Comparison of ENCODE assay signal across 1 cellular context in genomic region chr19:29658221-29658991, GRCh38.
TF ChIP-seq lines count a peak whose summit lies in the region.

No MANE protein-coding gene starts in this region.

TF ChIP-seq in IMR-90, 13 proteins besides CTCF, POLR2A, EP300 and RAD21:
- TF ChIP-seq BHLHE40 (IDR thresholded peaks at IDR 0.05; ENCODE audit: low read depth, low read length), result no peak
- no peak for TF ChIP-seq MAZ (IDR thresholded peaks at IDR 0.05; ENCODE audit: borderline replicate concordance, low read depth, low read length)
- TF ChIP-seq MAFK (IDR thresholded peaks at IDR 0.05; ENCODE audit: low read depth, low read length), result no peak
- TF ChIP-seq SMC3 (IDR thresholded peaks at IDR 0.05; ENCODE audit: low read depth, low read length), result no peak
- no peak for TF ChIP-seq RFX5 (IDR thresholded peaks at IDR 0.05; ENCODE audit: low read depth, low read length)
- no peak for TF ChIP-seq FOS (IDR thresholded peaks at IDR 0.05; ENCODE audit: low read depth, low read length)
- no peak for TF ChIP-seq MXI1 (IDR thresholded peaks at IDR 0.05; ENCODE audit: borderline replicate concordance, low read depth, low read length)
- no peak for TF ChIP-seq CHD1 (IDR thresholded peaks at IDR 0.05; ENCODE audit: low read depth, low read length)
- TF ChIP-seq ELK1 (IDR thresholded peaks at IDR 0.05; ENCODE audit: borderline replicate concordance, low read depth, low read length), result no peak
- no peak for TF ChIP-seq NFE2L2 (IDR thresholded peaks at IDR 0.05; ENCODE audit: low read depth, low read length)
- no peak for TF ChIP-seq CEBPB (IDR thresholded peaks at IDR 0.05; ENCODE audit: low read depth, low read length)
- no peak for TF ChIP-seq USF2 (IDR thresholded peaks at IDR 0.05; ENCODE audit: low read depth, low read length)
- TF ChIP-seq RCOR1 (IDR thresholded peaks at IDR 0.05; ENCODE audit: insufficient replicate concordance, low read length), result no peak
